24 cellular contexts compared by ENCODE assay signal in genomic region chr1:86860424-86860823, GRCh38.
"Had no signal": no experiment of that assay in that cellular context is flagged by ENCODE, and none has a peak within 500 bp of the region (broad histone marks: within the 10 kb centered on the region; RNA-seq: fewer than 3 reads in every experiment).

No MANE protein-coding gene starts in this region.

- H3K27ac ChIP-seq: body of pancreas, gastrocnemius medialis, testis, transverse colon had no signal

- DNase-seq: activated CD4-positive, alpha-beta T cell treated with anti-CD3 and anti-CD28 coated beads for 1 hour; activated CD4-positive, alpha-beta T cell treated with anti-CD3 and anti-CD28 coated beads, Interleukin-2, amount 50 U/mL, for 1 hour; activated CD8-positive, alpha-beta T cell treated with anti-CD3 and anti-CD28 coated beads for 36 hours; activated naive CD8-positive, alpha-beta T cell treated with anti-CD3 and anti-CD28 coated beads, Interleukin-2, amount 50 U/mL, for 24 hours; activated T-cell treated with anti-CD3 and anti-CD28 coated beads, Interleukin-2, amount 50 U/mL, for 48 hours; body of pancreas; dermis blood vessel endothelial cell; effector memory CD4-positive, alpha-beta T cell; gastrocnemius medialis; glutamatergic neuron; islet precursor cell; left cardiac atrium; naive thymus-derived CD8-positive, alpha-beta T cell; nucleus accumbens; right cardiac atrium; stimulated activated CD4-positive, alpha-beta T cell treated with anti-CD3 and anti-CD28 coated beads, Interleukin-2, amount 100 ng/mL, for 48 hours; stimulated activated naive CD8-positive, alpha-beta T cell treated with anti-CD3 and anti-CD28 coated beads, Interleukin-15, Interleukin-2, amounts not matched to agents 100 U/mL and 50 U/mL, for 24 hours; T-helper 2 cell; testis; transverse colon had no signal

- H3K9me3 ChIP-seq: body of pancreas, gastrocnemius medialis, testis, transverse colon had no signal

- H3K36me3 ChIP-seq: gastrocnemius medialis, transverse colon had no signal

- H3K4me3 Mint-ChIP-seq: activated CD8-positive, alpha-beta T cell treated with anti-CD3 and anti-CD28 coated beads for 36 hours; activated naive CD4-positive, alpha-beta T cell treated with anti-CD3 and anti-CD28 coated beads, Interleukin-2, amount 50 U/mL, for 24 hours; activated naive CD8-positive, alpha-beta T cell treated with anti-CD3 and anti-CD28 coated beads, Interleukin-2, amount 50 U/mL, for 24 hours; naive thymus-derived CD8-positive, alpha-beta T cell; neural crest cell had no signal

- H3K27me3 Mint-ChIP-seq: activated CD8-positive, alpha-beta T cell treated with anti-CD3 and anti-CD28 coated beads for 36 hours; activated naive CD4-positive, alpha-beta T cell treated with anti-CD3 and anti-CD28 coated beads, Interleukin-2, amount 50 U/mL, for 24 hours; activated naive CD8-positive, alpha-beta T cell treated with anti-CD3 and anti-CD28 coated beads, Interleukin-2, amount 50 U/mL, for 24 hours; naive thymus-derived CD8-positive, alpha-beta T cell had no signal

- H3K4me1 ChIP-seq: body of pancreas, gastrocnemius medialis, testis, transverse colon had no signal

- H3K36me3 Mint-ChIP-seq: activated naive CD4-positive, alpha-beta T cell treated with anti-CD3 and anti-CD28 coated beads, Interleukin-2, amount 50 U/mL, for 24 hours had no signal

- H3K9me3 Mint-ChIP-seq: activated CD8-positive, alpha-beta T cell treated with anti-CD3 and anti-CD28 coated beads for 36 hours; activated naive CD4-positive, alpha-beta T cell treated with anti-CD3 and anti-CD28 coated beads, Interleukin-2, amount 50 U/mL, for 24 hours; activated naive CD8-positive, alpha-beta T cell treated with anti-CD3 and anti-CD28 coated beads, Interleukin-2, amount 50 U/mL, for 24 hours; activated T-helper 2 cell treated with anti-CD3 and anti-CD28 coated beads, Interferon-gamma antibody, Interleukin-2, Interleukin-4, amounts not matched to agents 10 μg/mL and 5 μg/mL and 100 μg/mL, durations not matched to agents 14 hours and 24 hours and 36 hours; naive thymus-derived CD8-positive, alpha-beta T cell had no signal

- H3K27me3 ChIP-seq: body of pancreas, gastrocnemius medialis, testis, transverse colon had no signal

- ATAC-seq: activated CD8-positive, alpha-beta T cell treated with anti-CD3 and anti-CD28 coated beads for 36 hours; activated naive CD8-positive, alpha-beta T cell treated with anti-CD3 and anti-CD28 coated beads, Interleukin-2, amount 50 U/mL, for 24 hours; body of pancreas; gastrocnemius medialis; left cardiac atrium; naive thymus-derived CD8-positive, alpha-beta T cell; right cardiac atrium; stimulated activated naive CD8-positive, alpha-beta T cell treated with anti-CD3 and anti-CD28 coated beads, Interleukin-15, Interleukin-2, amounts not matched to agents 100 U/mL and 50 U/mL, for 24 hours had no signal

- FAIRE-seq: colon had no signal

- H3K4me3 ChIP-seq: body of pancreas, gastrocnemius medialis, testis, transverse colon had no signal

- H3K27ac Mint-ChIP-seq: activated naive CD8-positive, alpha-beta T cell treated with anti-CD3 and anti-CD28 coated beads, Interleukin-2, amount 50 U/mL, for 24 hours; activated T-helper 2 cell treated with anti-CD3 and anti-CD28 coated beads, Interferon-gamma antibody, Interleukin-2, Interleukin-4, amounts not matched to agents 10 μg/mL and 5 μg/mL and 100 μg/mL, durations not matched to agents 14 hours and 24 hours and 36 hours had no signal
